ENCODE assay signal across 1 cellular context in the genomic region with DNA sequence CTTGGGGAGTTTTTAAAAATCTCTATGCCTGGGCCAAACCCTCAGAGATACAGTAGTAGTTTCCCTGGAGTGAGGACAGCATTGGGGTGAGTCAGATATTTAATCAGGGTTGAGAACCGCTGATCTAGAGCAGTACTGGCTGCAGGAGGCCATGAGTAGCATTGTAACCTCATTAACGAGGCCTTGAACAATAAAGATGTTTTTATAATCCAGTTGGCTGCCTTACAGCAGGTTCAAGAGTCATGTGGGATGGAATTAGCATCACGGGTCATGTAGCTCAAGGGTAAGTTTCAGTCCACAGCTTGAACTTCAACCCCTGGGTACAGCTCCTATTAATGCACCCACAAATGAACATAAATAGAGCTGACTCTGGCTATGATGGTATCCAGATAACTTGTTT.
TF ChIP-seq lines count a peak whose summit lies in the region.

No MANE protein-coding gene starts in this region.

TF ChIP-seq in GM23338, 12 proteins besides CTCF, POLR2A, EP300 and RAD21 (continued from another document):
- TF ChIP-seq, protein P1, sequence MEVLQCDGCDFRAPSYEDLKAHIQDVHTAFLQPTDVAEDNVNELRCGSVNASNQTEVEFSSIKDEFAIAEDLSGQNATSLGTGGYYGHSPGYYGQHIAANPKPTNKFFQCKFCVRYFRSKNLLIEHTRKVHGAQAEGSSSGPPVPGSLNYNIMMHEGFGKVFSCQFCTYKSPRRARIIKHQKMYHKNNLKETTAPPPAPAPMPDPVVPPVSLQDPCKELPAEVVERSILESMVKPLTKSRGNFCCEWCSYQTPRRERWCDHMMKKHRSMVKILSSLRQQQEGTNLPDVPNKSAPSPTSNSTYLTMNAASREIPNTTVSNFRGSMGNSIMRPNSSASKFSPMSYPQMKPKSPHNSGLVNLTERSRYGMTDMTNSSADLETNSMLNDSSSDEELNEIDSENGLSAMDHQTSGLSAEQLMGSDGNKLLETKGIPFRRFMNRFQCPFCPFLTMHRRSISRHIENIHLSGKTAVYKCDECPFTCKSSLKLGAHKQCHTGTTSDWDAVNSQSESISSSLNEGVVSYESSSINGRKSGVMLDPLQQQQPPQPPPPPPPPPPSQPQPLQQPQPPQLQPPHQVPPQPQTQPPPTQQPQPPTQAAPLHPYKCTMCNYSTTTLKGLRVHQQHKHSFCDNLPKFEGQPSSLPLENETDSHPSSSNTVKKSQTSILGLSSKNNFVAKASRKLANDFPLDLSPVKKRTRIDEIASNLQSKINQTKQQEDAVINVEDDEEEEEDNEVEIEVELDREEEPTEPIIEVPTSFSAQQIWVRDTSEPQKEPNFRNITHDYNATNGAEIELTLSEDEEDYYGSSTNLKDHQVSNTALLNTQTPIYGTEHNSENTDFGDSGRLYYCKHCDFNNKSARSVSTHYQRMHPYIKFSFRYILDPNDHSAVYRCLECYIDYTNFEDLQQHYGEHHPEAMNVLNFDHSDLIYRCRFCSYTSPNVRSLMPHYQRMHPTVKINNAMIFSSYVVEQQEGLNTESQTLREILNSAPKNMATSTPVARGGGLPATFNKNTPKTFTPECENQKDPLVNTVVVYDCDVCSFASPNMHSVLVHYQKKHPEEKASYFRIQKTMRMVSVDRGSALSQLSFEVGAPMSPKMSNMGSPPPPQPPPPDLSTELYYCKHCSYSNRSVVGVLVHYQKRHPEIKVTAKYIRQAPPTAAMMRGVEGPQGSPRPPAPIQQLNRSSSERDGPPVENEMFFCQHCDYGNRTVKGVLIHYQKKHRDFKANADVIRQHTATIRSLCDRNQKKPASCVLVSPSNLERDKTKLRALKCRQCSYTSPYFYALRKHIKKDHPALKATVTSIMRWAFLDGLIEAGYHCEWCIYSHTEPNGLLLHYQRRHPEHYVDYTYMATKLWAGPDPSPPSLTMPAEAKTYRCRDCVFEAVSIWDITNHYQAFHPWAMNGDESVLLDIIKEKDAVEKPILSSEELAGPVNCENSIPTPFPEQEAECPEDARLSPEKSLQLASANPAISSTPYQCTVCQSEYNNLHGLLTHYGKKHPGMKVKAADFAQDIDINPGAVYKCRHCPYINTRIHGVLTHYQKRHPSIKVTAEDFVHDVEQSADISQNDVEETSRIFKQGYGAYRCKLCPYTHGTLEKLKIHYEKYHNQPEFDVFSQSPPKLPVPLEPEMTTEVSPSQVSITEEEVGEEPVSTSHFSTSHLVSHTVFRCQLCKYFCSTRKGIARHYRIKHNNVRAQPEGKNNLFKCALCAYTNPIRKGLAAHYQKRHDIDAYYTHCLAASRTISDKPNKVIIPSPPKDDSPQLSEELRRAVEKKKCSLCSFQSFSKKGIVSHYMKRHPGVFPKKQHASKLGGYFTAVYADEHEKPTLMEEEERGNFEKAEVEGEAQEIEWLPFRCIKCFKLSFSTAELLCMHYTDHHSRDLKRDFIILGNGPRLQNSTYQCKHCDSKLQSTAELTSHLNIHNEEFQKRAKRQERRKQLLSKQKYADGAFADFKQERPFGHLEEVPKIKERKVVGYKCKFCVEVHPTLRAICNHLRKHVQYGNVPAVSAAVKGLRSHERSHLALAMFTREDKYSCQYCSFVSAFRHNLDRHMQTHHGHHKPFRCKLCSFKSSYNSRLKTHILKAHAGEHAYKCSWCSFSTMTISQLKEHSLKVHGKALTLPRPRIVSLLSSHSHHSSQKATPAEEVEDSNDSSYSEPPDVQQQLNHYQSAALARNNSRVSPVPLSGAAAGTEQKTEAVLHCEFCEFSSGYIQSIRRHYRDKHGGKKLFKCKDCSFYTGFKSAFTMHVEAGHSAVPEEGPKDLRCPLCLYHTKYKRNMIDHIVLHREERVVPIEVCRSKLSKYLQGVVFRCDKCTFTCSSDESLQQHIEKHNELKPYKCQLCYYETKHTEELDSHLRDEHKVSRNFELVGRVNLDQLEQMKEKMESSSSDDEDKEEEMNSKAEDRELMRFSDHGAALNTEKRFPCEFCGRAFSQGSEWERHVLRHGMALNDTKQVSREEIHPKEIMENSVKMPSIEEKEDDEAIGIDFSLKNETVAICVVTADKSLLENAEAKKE (CRISPR knock-in tag; IDR thresholded peaks at IDR 0.05): no peak
- TF ChIP-seq POLR2AphosphoS5 (IDR thresholded peaks at IDR 0.05; ENCODE audit: low read depth) (no peak), JUNB (IDR thresholded peaks at IDR 0.05; ENCODE audit: unreplicated experiment) (no peak), ZNF331 (CRISPR knock-in tag; IDR thresholded peaks at IDR 0.05; ENCODE audit: low read depth) (no peak), STAT1 (IDR thresholded peaks at IDR 0.05; ENCODE audit: unreplicated experiment) (no peak), ZNF114 (CRISPR knock-in tag; IDR thresholded peaks at IDR 0.05) (no peak)
- TF ChIP-seq, protein P2, sequence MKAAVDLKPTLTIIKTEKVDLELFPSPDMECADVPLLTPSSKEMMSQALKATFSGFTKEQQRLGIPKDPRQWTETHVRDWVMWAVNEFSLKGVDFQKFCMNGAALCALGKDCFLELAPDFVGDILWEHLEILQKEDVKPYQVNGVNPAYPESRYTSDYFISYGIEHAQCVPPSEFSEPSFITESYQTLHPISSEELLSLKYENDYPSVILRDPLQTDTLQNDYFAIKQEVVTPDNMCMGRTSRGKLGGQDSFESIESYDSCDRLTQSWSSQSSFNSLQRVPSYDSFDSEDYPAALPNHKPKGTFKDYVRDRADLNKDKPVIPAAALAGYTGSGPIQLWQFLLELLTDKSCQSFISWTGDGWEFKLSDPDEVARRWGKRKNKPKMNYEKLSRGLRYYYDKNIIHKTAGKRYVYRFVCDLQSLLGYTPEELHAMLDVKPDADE (IDR thresholded peaks at IDR 0.05): no peak
